ENCODE assay signal across 19 cellular contexts in genomic region chr11:120391854-120392253, GRCh38. TPM values are rescaled to one million over a fixed set of nuclear protein-coding genes. Genes with fewer than 3 reads are reported as not detected.
A peak's percentile ranks its signal among the peaks of the same experiment; 100 is the strongest.
DNase-seq lines count a peak whose midpoint lies in the region; ATAC-seq, FAIRE-seq and TF ChIP-seq lines count a peak whose summit lies in the region.
"Had no signal": no experiment of that assay in that cellular context is flagged by ENCODE, and none has a peak within 500 bp of the region (broad histone marks: within the 10 kb centered on the region; RNA-seq: fewer than 3 reads in every experiment).

No MANE protein-coding gene starts in this region.

- no peak for TF ChIP-seq POLR2A in transverse colon (IDR thresholded peaks at IDR 0.05)

- H3K9me1 ChIP-seq in keratinocyte (ENCODE audit: control insufficient read depth, extremely low read depth, insufficient read depth, low read length) = no peaks in the 10 kb centered on the region

- H3K36me3 Mint-ChIP-seq in astrocyte (ENCODE audit: low read depth, unreplicated experiment) (peaks cover 6% of the 10 kb centered on the region), osteocyte (ENCODE audit: unreplicated experiment) (peaks cover 6% of the 10 kb centered on the region)
- H3K36me3 Mint-ChIP-seq: activated CD4-positive, alpha-beta memory T cell treated with anti-CD3 and anti-CD28 coated beads for 36 hours had no signal

- TF ChIP-seq CTCF in D721Med (IDR thresholded peaks at IDR 0.05; ENCODE audit: insufficient read depth, missing control alignments) = no peak
- TF ChIP-seq CTCF in astrocyte (IDR thresholded peaks at IDR 0.05; ENCODE audit: insufficient read depth, low read depth, low read length) = no peak
- TF ChIP-seq CTCF in keratinocyte (optimal IDR thresholded peaks at IDR 0.05 in 1 of 3, IDR thresholded peaks at IDR 0.05 in 1 of 3, conservative IDR thresholded peaks at IDR 0.05 in 1 of 3; ENCODE audit: extremely low read depth in 1 of 3, insufficient read depth in 2 of 3, low read length in 3 of 3) = no peak
- TF ChIP-seq CTCF in osteocyte (IDR thresholded peaks at IDR 0.05) = no peak
- no peak for TF ChIP-seq CTCF in transverse colon (IDR thresholded peaks at IDR 0.05)

- no peak overlapping the region for H3K9ac ChIP-seq in astrocyte (ENCODE audit: low read length)
- no peak overlapping the region for H3K9ac ChIP-seq in keratinocyte (ENCODE audit: control insufficient read depth, extremely low read depth, insufficient read depth, low read length)

- dilution Hi-C loops in keratinocyte (cut with MboI; ENCODE audit: extremely low pct_ligation_motif_present, low sequenced_read_pairs) = no loop called here

- FAIRE-seq in D721Med (lab: Jason Lieb, UNC) = peak; percentile 63
- FAIRE-seq in astrocyte (lab: Jason Lieb, UNC) = no peak
- peak; percentile 29 for FAIRE-seq in keratinocyte (lab: Jason Lieb, UNC)
- FAIRE-seq: bronchial epithelial cell had no signal

- H3K4me3 ChIP-seq in astrocyte (ENCODE audit: insufficient read depth, low read depth, low read length) = no peak overlapping the region
- no peak overlapping the region for H3K4me3 ChIP-seq in keratinocyte (ENCODE audit: control insufficient read depth in 2 of 3, extremely low read depth in 1 of 3, insufficient read depth in 2 of 3, low read depth in 1 of 3, low read length in 3 of 3)
- no peak overlapping the region for H3K4me3 ChIP-seq in transverse colon
- H3K4me3 ChIP-seq in aorta (ENCODE audit: low read length in 2 of 2) = no peak overlapping the region

- H3K4me3 Mint-ChIP-seq in astrocyte (ENCODE audit: unreplicated experiment) = no peak overlapping the region
- H3K4me3 Mint-ChIP-seq in osteocyte (ENCODE audit: unreplicated experiment) = no peak overlapping the region
- H3K4me3 Mint-ChIP-seq: activated CD4-positive, alpha-beta memory T cell treated with anti-CD3 and anti-CD28 coated beads for 36 hours; CD4-positive, alpha-beta T cell had no signal

- H3K27ac ChIP-seq in astrocyte (ENCODE audit: low read depth, low read length) = no peak overlapping the region
- H3K27ac ChIP-seq in keratinocyte (ENCODE audit: control insufficient read depth, insufficient read depth, low read length) = no peak overlapping the region
- peak overlapping the region in 1 of 4 donors; percentile 34 for H3K27ac ChIP-seq in transverse colon
- H3K27ac ChIP-seq in aorta (ENCODE audit: low read depth in 1 of 2, low read length in 2 of 2) = no peak overlapping the region
- H3K27ac ChIP-seq: VCaP had no signal

- in situ Hi-C loops in transverse colon (cut with MboI; ENCODE audit: low pct_ligation_motif_present in 1 of 4, low pct_unique_long_range_greater_than_20kb in 1 of 4, low sequenced_read_pairs in 3 of 4) = no loop called here

- ATAC-seq in GM21786 (IDR thresholded peaks at IDR 0.05; ENCODE audit: unreplicated experiment) = no peak
- ATAC-seq in aorta (ENCODE audit: low FRiP score) = no peak
- ATAC-seq in GM21360 (IDR thresholded peaks at IDR 0.05; ENCODE audit: unreplicated experiment) = no peak

- H3K4me1 ChIP-seq in astrocyte (ENCODE audit: insufficient read depth, low read length) = peaks cover 11% of the 10 kb centered on the region
- peaks cover 31% of the 10 kb centered on the region for H3K4me1 ChIP-seq in keratinocyte (ENCODE audit: control insufficient read depth, extremely low read depth, insufficient read depth, low read length)
- H3K4me1 ChIP-seq in transverse colon = peaks cover 4 to 46% (median 28%) of the 10 kb centered on the region in 4 donors
- H3K4me1 ChIP-seq in aorta (ENCODE audit: control insufficient read depth in 1 of 2, insufficient read depth in 2 of 2, low read length in 2 of 2) = no peaks in the 10 kb centered on the region

- WGBS in transverse colon (ENCODE audit: low coverage in 1 of 2), 2 donors = 89 to 97% methylated on average over 1 of the region's 1 CpG
- WGBS in aorta, 2 donors = 93 to 100% methylated on average over 1 of the region's 1 CpG

- intact Hi-C loops in transverse colon (cut with DNase I; ENCODE audit: low total_unique reads) (no loop called here), aorta (cut with DNase I) (no loop called here)

- H3K9me3 Mint-ChIP-seq in astrocyte (ENCODE audit: unreplicated experiment) (no peaks in the 10 kb centered on the region), osteocyte (ENCODE audit: unreplicated experiment) (peaks cover 18% of the 10 kb centered on the region)
- H3K9me3 Mint-ChIP-seq: CD4-positive, alpha-beta T cell had no signal

- no peaks in the 10 kb centered on the region for H3K27me3 ChIP-seq in astrocyte (ENCODE audit: insufficient read depth, low read length)
- no peaks in the 10 kb centered on the region for H3K27me3 ChIP-seq in keratinocyte (ENCODE audit: control insufficient read depth, extremely low read depth, insufficient read depth, low read length)
- no peaks in the 10 kb centered on the region for H3K27me3 ChIP-seq in transverse colon
- no peaks in the 10 kb centered on the region for H3K27me3 ChIP-seq in aorta (ENCODE audit: control insufficient read depth in 1 of 2, insufficient read depth in 2 of 2, low read length in 1 of 2)

- no peak for TF ChIP-seq EP300 in transverse colon (IDR thresholded peaks at IDR 0.05; ENCODE audit: low read depth)

- H3K9me3 ChIP-seq in astrocyte (ENCODE audit: insufficient read depth, low read depth, low read length) (no peaks in the 10 kb centered on the region), keratinocyte (ENCODE audit: control insufficient read depth, low read depth, low read length) (no peaks in the 10 kb centered on the region), transverse colon (no peaks in the 10 kb centered on the region), aorta (ENCODE audit: control insufficient read depth, low read length) (no peaks in the 10 kb centered on the region)

- H3K79me2 ChIP-seq in astrocyte (ENCODE audit: insufficient read depth, low read length) (peaks cover 99% of the 10 kb centered on the region), keratinocyte (ENCODE audit: control insufficient read depth, insufficient read depth, low read length) (peaks cover 42% of the 10 kb centered on the region)

- DNase-seq in D721Med (ENCODE audit: insufficient read length, low spot score) (no peak), astrocyte (ENCODE audit: low read depth) (no peak), keratinocyte (ENCODE audit: low read depth, low spot score) (no peak), osteocyte (ENCODE audit: extremely low spot score, unreplicated experiment) (no peak), transverse colon (no peak), aorta (no peak)
- DNase-seq: activated CD4-positive, alpha-beta memory T cell treated with anti-CD3 and anti-CD28 coated beads for 36 hours; activated naive CD4-positive, alpha-beta T cell treated with anti-CD3 and anti-CD28 coated beads, Interleukin-2, amount 50 U/mL, for 16 hours; activated T-cell treated with anti-CD3 and anti-CD28 coated beads, Interleukin-2, amount 50 U/mL, for 1 hour; CD4-positive, alpha-beta T cell; DND-41; effector CD8-positive, alpha-beta T cell; kidney glomerular epithelial cell; NCI-H1417 treated with DMSO at 0.1 percent for 48 hours; T-helper 1 cell had no signal

- H4K20me1 ChIP-seq in astrocyte (ENCODE audit: insufficient read depth, low read length) (peaks cover 36% of the 10 kb centered on the region), keratinocyte (ENCODE audit: control insufficient read depth, extremely low read depth, insufficient read depth, low read length) (peaks cover 4% of the 10 kb centered on the region)

- H3K27ac Mint-ChIP-seq in astrocyte (ENCODE audit: unreplicated experiment) (peak overlapping the region; percentile 91), osteocyte (ENCODE audit: unreplicated experiment) (peak overlapping the region; percentile 75)
- H3K27ac Mint-ChIP-seq: activated CD4-positive, alpha-beta memory T cell treated with anti-CD3 and anti-CD28 coated beads for 36 hours; CD4-positive, alpha-beta T cell had no signal

- no peaks in the 10 kb centered on the region for H3K27me3 Mint-ChIP-seq in astrocyte (ENCODE audit: low read depth, unreplicated experiment)
- H3K27me3 Mint-ChIP-seq in osteocyte (ENCODE audit: unreplicated experiment) = no peaks in the 10 kb centered on the region

- H3K4me2 ChIP-seq in astrocyte (ENCODE audit: low read length) (no peak overlapping the region), keratinocyte (ENCODE audit: control insufficient read depth, extremely low read depth, insufficient read depth, low read depth, low read length) (no peak overlapping the region)

- H3K4me1 Mint-ChIP-seq in astrocyte (ENCODE audit: low read depth, unreplicated experiment) (peaks cover 37% of the 10 kb centered on the region), osteocyte (ENCODE audit: unreplicated experiment) (peaks cover 49% of the 10 kb centered on the region)

- H2AFZ ChIP-seq in astrocyte (ENCODE audit: low read depth, low read length) = no peak overlapping the region
- H2AFZ ChIP-seq in keratinocyte (ENCODE audit: control insufficient read depth, low read length) = no peak overlapping the region

- H3K36me3 ChIP-seq in astrocyte (ENCODE audit: insufficient read depth, low read length) (no peaks in the 10 kb centered on the region), keratinocyte (ENCODE audit: control insufficient read depth in 2 of 2, extremely low read depth in 1 of 2, insufficient read depth in 2 of 2, low read length in 2 of 2) (peaks cover 0 to 3% of the 10 kb centered on the region in 2 experiments), transverse colon (no peaks in the 10 kb centered on the region), aorta (ENCODE audit: control insufficient read depth in 1 of 2, insufficient read depth in 2 of 2, low read length in 1 of 2) (no peaks in the 10 kb centered on the region)

RNA-seq across cellular contexts. Expression of gene ARHGEF12, which starts 55.6 kb away (rescaled TPM):
- total RNA-seq in astrocyte (78.0 and 83.1 TPM in 2 replicates), osteocyte (114 and 118 TPM in 2 replicates), transverse colon (100 to 1,000 TPM in 2 of 4 donors, 10 to 100 TPM in 2; 75.9 to 116 (median 94.3) TPM), aorta (100 to 1,000 TPM; 126 to 143 TPM)
- polyA plus RNA-seq in keratinocyte (22.1 to 28.8 TPM (median 25.3 TPM) in 3 replicates), aorta (10 to 100 TPM; 21.7 to 25.8 TPM)
- polyA plus RNA-seq in keratinocyte (2011; ENCODE audit: low read depth) = 60.7 TPM
- polyA plus RNA-seq in keratinocyte (2011; cell fraction: cytosol; rRNA removed) = 19.6 and 29.9 TPM in 2 replicates
- polyA plus RNA-seq in keratinocyte (2011; cell fraction: nucleus; rRNA removed) = 32.0 and 36.7 TPM in 2 replicates
- polyA plus RNA-seq in keratinocyte (2012; ENCODE audit: low replicate concordance) = 23.3 and 31.8 TPM in 2 replicates
- 31.0 to 127 TPM (median 68.3 TPM) in 3 replicates for polyA minus RNA-seq in keratinocyte
- polyA minus RNA-seq in keratinocyte (2011; cell fraction: cytosol; rRNA and poly(A)+ RNA removed) = 47.2 TPM
- 61.3 and 130 TPM in 2 replicates for polyA minus RNA-seq in keratinocyte (2011; cell fraction: nucleus; rRNA and poly(A)+ RNA removed)
